ENCODE assay signal across 1 cellular context in the genomic region with DNA sequence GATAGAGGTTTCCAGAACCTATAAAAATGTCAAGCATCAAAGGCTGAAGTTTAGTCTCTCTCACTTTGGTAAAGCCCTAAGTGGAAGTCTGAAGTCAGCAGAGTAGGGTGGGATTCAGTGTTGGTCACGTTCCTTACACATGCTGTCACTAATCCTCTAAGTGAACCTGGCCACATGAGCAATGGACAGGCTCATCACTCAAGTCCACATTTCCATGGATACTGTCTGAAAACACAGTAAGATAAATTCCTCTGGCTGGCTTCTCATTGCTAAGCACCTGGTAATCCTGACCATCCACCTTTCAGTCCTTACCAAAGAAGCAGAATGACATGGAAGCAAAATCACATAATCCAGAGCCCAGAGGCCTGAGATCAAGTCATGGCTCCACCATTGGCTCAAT.
TF ChIP-seq lines count a peak whose summit lies in the region.

No MANE protein-coding gene starts in this region.

TF ChIP-seq in H1, 55 proteins besides CTCF, POLR2A, EP300 and RAD21:
- TF ChIP-seq ASH2L (IDR thresholded peaks at IDR 0.05; ENCODE audit: low read length) (no peak), NRF1 (IDR thresholded peaks at IDR 0.05; ENCODE audit: low read depth, low read length) (no peak), PHF8 (conservative IDR thresholded peaks at IDR 0.05; ENCODE audit: low read depth, low read length) (no peak), TEAD4 (IDR thresholded peaks at IDR 0.05; ENCODE audit: low read depth, low read length) (no peak), SP4 (IDR thresholded peaks at IDR 0.05; ENCODE audit: low read length) (no peak), BCL11A (IDR thresholded peaks at IDR 0.05; ENCODE audit: low read depth in 2 of 2, low read length in 2 of 2) (no peak), RFX5 (IDR thresholded peaks at IDR 0.05; ENCODE audit: borderline replicate concordance, low read depth, low read length) (no peak)
TF ChIP-seq in H1: peak in this region for 0.
